ENCODE assay signal across 33 cellular contexts in genomic region chr20:16292227-16292626, GRCh38.
DNase-seq lines count a peak whose midpoint lies in the region; ATAC-seq and TF ChIP-seq lines count a peak whose summit lies in the region.
"Had no signal": no experiment of that assay in that cellular context is flagged by ENCODE, and none has a peak within 500 bp of the region (broad histone marks: within the 10 kb centered on the region; RNA-seq: fewer than 3 reads in every experiment).

No MANE protein-coding gene starts in this region.

- H3K27me3 ChIP-seq in breast epithelium = no peaks in the 10 kb centered on the region
- H3K27me3 ChIP-seq: left lung, pancreas had no signal

- intact Hi-C loops in MCF 10A (cut with micrococcal nuclease) (no loop called here), breast epithelium (cut with DNase I; ENCODE audit: low total_unique reads) (no loop called here)

- no peak overlapping the region for H3K27ac Mint-ChIP-seq in MCF 10A (ENCODE audit: low read depth, unreplicated experiment)
- H3K27ac Mint-ChIP-seq: activated CD4-positive, alpha-beta memory T cell treated with anti-CD3 and anti-CD28 coated beads, Interleukin-2, amount 10 ng/mL, durations not matched to agents 7 days and 5 days; activated naive CD8-positive, alpha-beta T cell treated with anti-CD3 and anti-CD28 coated beads, Interleukin-2, amount 50 U/mL, for 24 hours; IgD-negative memory B cell; stimulated activated naive B cell treated with anti-CD40 and anti-IgM and Interleukin-4, amounts not matched to agents 10 μg/mL and 1 μg/mL and 100 μg/mL, for 72 hours; type B pancreatic cell had no signal

- H3K36me3 ChIP-seq in breast epithelium = no peaks in the 10 kb centered on the region
- H3K36me3 ChIP-seq: left lung, pancreas had no signal

- no peaks in the 10 kb centered on the region for H3K36me3 Mint-ChIP-seq in MCF 10A (ENCODE audit: insufficient read depth, unreplicated experiment)
- H3K36me3 Mint-ChIP-seq: CD14-positive monocyte had no signal

- POLR2A ChIA-PET in MCF 10A (lab: Yijun Ruan, JAX) (interaction anchor here (0.6 to 0.7 kb wide), 2 partner anchors 30 to 49 kb away, joined by 3 to 5 read pairs; no protein-coding TSS in a partner anchor), RWPE1 (lab: Yijun Ruan, JAX; ENCODE audit: low non-redundant PET) (no interaction called here), GM10248 (lab: Yijun Ruan, JAX) (no interaction called here)

- no peaks in the 10 kb centered on the region for H3K9me3 Mint-ChIP-seq in MCF 10A (ENCODE audit: unreplicated experiment)
- H3K9me3 Mint-ChIP-seq: activated naive CD8-positive, alpha-beta T cell treated with anti-CD3 and anti-CD28 coated beads, Interleukin-2, amount 50 U/mL, for 24 hours; IgD-negative memory B cell; stimulated activated naive B cell treated with anti-CD40 and anti-IgM and Interleukin-4, amounts not matched to agents 10 μg/mL and 1 μg/mL and 100 μg/mL, for 72 hours; type B pancreatic cell had no signal

- no peak for ATAC-seq in HG02678 (IDR thresholded peaks at IDR 0.05; ENCODE audit: unreplicated experiment)
- no peak for ATAC-seq in HG02798 (IDR thresholded peaks at IDR 0.05; ENCODE audit: poor library complexity, unreplicated experiment)
- ATAC-seq: activated naive CD8-positive, alpha-beta T cell treated with anti-CD3 and anti-CD28 coated beads, Interleukin-2, amount 50 U/mL, for 24 hours; left lung; pancreas; stimulated activated naive B cell treated with anti-CD40 and anti-IgM and Interleukin-4, amounts not matched to agents 10 μg/mL and 1 μg/mL and 100 μg/mL, for 72 hours had no signal

- no peaks in the 10 kb centered on the region for H3K4me1 Mint-ChIP-seq in MCF 10A (ENCODE audit: insufficient read depth, unreplicated experiment)
- H3K4me1 Mint-ChIP-seq: activated CD4-positive, alpha-beta memory T cell treated with anti-CD3 and anti-CD28 coated beads, Interleukin-2, amount 10 ng/mL, durations not matched to agents 7 days and 5 days; activated naive CD8-positive, alpha-beta T cell treated with anti-CD3 and anti-CD28 coated beads, Interleukin-2, amount 50 U/mL, for 24 hours; IgD-negative memory B cell; neural crest cell had no signal

- no peak for TF ChIP-seq CTCF in MCF 10A (IDR thresholded peaks at IDR 0.05; ENCODE audit: unreplicated experiment)
- no peak for TF ChIP-seq CTCF in breast epithelium (IDR thresholded peaks at IDR 0.05)
- TF ChIP-seq CTCF in RWPE1 (conservative IDR thresholded peaks at IDR 0.05; ENCODE audit: low read depth) = no peak
- TF ChIP-seq CTCF in GM10248 (IDR thresholded peaks at IDR 0.05; ENCODE audit: control extremely low read depth, extremely low read depth, low read depth, missing control alignments) = no peak

- H3K4me3 ChIP-seq in breast epithelium = no peak overlapping the region
- H3K4me3 ChIP-seq: left lung, pancreas, skin epidermis had no signal

- DNase-seq in MCF 10A (ENCODE audit: unreplicated experiment) (peak; percentile 54), breast epithelium (ENCODE audit: low spot score in 2 of 2) (no peak), RWPE1 (ENCODE audit: low spot score) (peak; percentile 33), fibroblast of gingiva (ENCODE audit: low read depth) (peak; percentile 9), GM10248 (ENCODE audit: extremely low spot score) (no peak), medulla oblongata (ENCODE audit: extremely low spot score) (no peak)
- DNase-seq: 8988T; activated CD4-positive, alpha-beta memory T cell treated with anti-CD3 and anti-CD28 coated beads, Interleukin-2, amount 10 ng/mL, durations not matched to agents 7 days and 5 days; activated CD4-positive, CD25-positive, alpha-beta regulatory T cell treated with anti-CD3 and anti-CD28 coated beads, Interleukin-2, amount 50 U/mL, for 72 hours; activated CD8-positive, alpha-beta memory T cell treated with anti-CD3 and anti-CD28 coated beads, Interleukin-2, amount 50 U/mL, for 4 hours; activated naive CD4-positive, alpha-beta T cell; activated naive CD8-positive, alpha-beta T cell treated with anti-CD3 and anti-CD28 coated beads, Interleukin-2, amount 50 U/mL, for 24 hours; Calu3; cerebellar nuclear complex; DMS79 treated with DMSO at 0.1 percent for 48 hours; GDM1; islet precursor cell; left lung; mesendoderm; NCI-H1105 treated with DMSO at 0.1 percent for 48 hours; NCI-H2029; NCI-H526 treated with DMSO at 0.1 percent for 48 hours; pancreas; SK-N-SH; stimulated activated naive B cell treated with anti-CD40 and anti-IgM and Interleukin-4, amounts not matched to agents 10 μg/mL and 1 μg/mL and 100 μg/mL, for 72 hours; substantia nigra had no signal

- TF ChIP-seq POLR2A in breast epithelium (IDR thresholded peaks at IDR 0.05) = no peak

- BruUV-seq in MCF 10A (replicated peaks; lab: Mats Ljungman, UMichigan) = no TSS peak

- H3K27me3 Mint-ChIP-seq in MCF 10A (ENCODE audit: insufficient read depth, unreplicated experiment) = no peaks in the 10 kb centered on the region
- H3K27me3 Mint-ChIP-seq: activated CD4-positive, alpha-beta memory T cell treated with anti-CD3 and anti-CD28 coated beads, Interleukin-2, amount 10 ng/mL, durations not matched to agents 7 days and 5 days; activated naive CD8-positive, alpha-beta T cell treated with anti-CD3 and anti-CD28 coated beads, Interleukin-2, amount 50 U/mL, for 24 hours; IgD-negative memory B cell; stimulated activated naive B cell treated with anti-CD40 and anti-IgM and Interleukin-4, amounts not matched to agents 10 μg/mL and 1 μg/mL and 100 μg/mL, for 72 hours; type B pancreatic cell had no signal

- CTCF ChIA-PET in MCF 10A (lab: Yijun Ruan, JAX) (interaction anchor here (0.6 to 1.5 kb wide), 6 partner anchors 12 to 492 kb away, joined by 3 to 5 read pairs (median 4); no protein-coding TSS in a partner anchor), RWPE1 (lab: Yijun Ruan, JAX) (no interaction called here), GM10248 (lab: Yijun Ruan, JAX) (no interaction called here)

- H3K4me3 Mint-ChIP-seq in MCF 10A (ENCODE audit: unreplicated experiment) = no peak overlapping the region
- H3K4me3 Mint-ChIP-seq: activated CD4-positive, alpha-beta memory T cell treated with anti-CD3 and anti-CD28 coated beads, Interleukin-2, amount 10 ng/mL, durations not matched to agents 7 days and 5 days; activated naive CD8-positive, alpha-beta T cell treated with anti-CD3 and anti-CD28 coated beads, Interleukin-2, amount 50 U/mL, for 24 hours; CD14-positive monocyte; IgD-negative memory B cell; neural crest cell; stimulated activated naive B cell treated with anti-CD40 and anti-IgM and Interleukin-4, amounts not matched to agents 10 μg/mL and 1 μg/mL and 100 μg/mL, for 72 hours; type B pancreatic cell had no signal

- no peaks in the 10 kb centered on the region for H3K4me1 ChIP-seq in breast epithelium
- H3K4me1 ChIP-seq: left lung, pancreas had no signal

- no peaks in the 10 kb centered on the region for H3K9me3 ChIP-seq in breast epithelium
- H3K9me3 ChIP-seq: left lung, pancreas, SK-N-SH had no signal

- H3K27ac ChIP-seq in breast epithelium = no peak overlapping the region
- H3K27ac ChIP-seq in RWPE1 = no peak overlapping the region
- H3K27ac ChIP-seq: left lung, pancreas, skin epidermis had no signal

Comparison
In these comparisons a context has a peak if more than half of its experiments do, and no peak if none do; other contexts are left out.
1. DNase-seq: peak in MCF 10A (single experiment), RWPE1 (single experiment) and fibroblast of gingiva (single experiment); none in breast epithelium (0 of 2), GM10248 (single experiment) and medulla oblongata (single experiment).